Comparison of ENCODE assay signal across 16 cellular contexts in the genomic region with DNA sequence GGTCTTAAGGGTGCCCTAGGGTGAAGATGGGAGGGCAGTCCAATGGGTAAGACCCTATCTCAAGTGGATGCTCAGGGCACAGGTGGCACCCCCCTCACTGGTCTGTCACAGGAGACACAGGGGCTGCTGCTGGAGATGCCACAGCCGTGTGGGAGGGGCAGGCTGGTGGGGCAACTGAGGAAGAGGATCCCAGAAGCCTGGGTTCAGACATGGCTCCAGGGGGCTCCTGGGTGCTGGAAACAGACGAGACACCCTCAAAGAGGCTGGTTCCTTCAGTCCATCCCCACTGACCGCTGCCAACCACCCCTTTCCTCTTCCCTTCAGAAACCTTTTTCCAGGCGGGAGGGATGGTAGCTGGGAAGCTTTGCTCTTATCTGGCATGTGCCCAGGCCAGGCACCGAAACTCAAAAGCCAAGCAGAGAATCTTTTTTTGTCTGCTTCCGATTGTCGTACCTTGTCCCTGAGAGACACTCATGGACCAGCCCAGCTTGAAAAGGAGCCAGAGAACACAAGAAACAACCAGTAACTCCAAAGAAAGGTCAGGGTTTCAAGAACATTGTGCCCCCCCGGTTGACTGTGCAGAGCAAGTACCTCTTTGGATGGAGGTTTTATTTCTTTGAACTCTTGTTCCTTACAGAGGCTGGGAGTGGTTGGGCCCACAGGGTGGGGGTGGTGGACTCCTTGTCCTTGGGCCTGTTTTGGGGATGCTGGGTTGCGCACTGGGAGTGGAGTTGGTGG. TPM values are rescaled to one million over a fixed set of nuclear protein-coding genes. Genes with fewer than 3 reads are reported as not detected.
DNase-seq lines count a peak whose midpoint lies in the region; ATAC-seq and TF ChIP-seq lines count a peak whose summit lies in the region.
"Had no signal": no experiment of that assay in that cellular context is flagged by ENCODE, and none has a peak within 500 bp of the region (broad histone marks: within the 10 kb centered on the region; RNA-seq: fewer than 3 reads in every experiment).

No MANE protein-coding gene starts in this region.

- no peak overlapping the region for H3K4me2 ChIP-seq in trophoblast cell (ENCODE audit: low read length)
- H3K4me2 ChIP-seq: BLaER1 had no signal

- peak overlapping the region; percentile 17 for H2BK5ac ChIP-seq in trophoblast cell (ENCODE audit: low read depth, low read length, poor library complexity)

- H4K91ac ChIP-seq in trophoblast cell (ENCODE audit: low read depth, low read length): peak overlapping the region; percentile 33

- H3K18ac ChIP-seq in trophoblast cell (ENCODE audit: low read length): peak overlapping the region; percentile 65

- H3K79me1 ChIP-seq in trophoblast cell (ENCODE audit: low read length): peaks cover 33% of the 10 kb centered on the region

- H4K12ac ChIP-seq in trophoblast cell (ENCODE audit: low read depth, low read length): no peak overlapping the region

- H3K4me1 Mint-ChIP-seq in stimulated activated memory B cell treated with anti-CD40 and anti-IgM and Interleukin-4, amounts not matched to agents 10 μg/mL and 1 μg/mL and 100 μg/mL, for 72 hours: no peaks in the 10 kb centered on the region
- H3K4me1 Mint-ChIP-seq: CD8-positive, alpha-beta memory T cell had no signal

- peak overlapping the region; percentile 32 for H2BK12ac ChIP-seq in trophoblast cell (ENCODE audit: low read length)

- no peaks in the 10 kb centered on the region for H3K27me3 Mint-ChIP-seq in stimulated activated memory B cell treated with anti-CD40 and anti-IgM and Interleukin-4, amounts not matched to agents 10 μg/mL and 1 μg/mL and 100 μg/mL, for 72 hours

- H3K4me3 ChIP-seq in right atrium auricular region (no peak overlapping the region), trophoblast cell (ENCODE audit: low read depth, low read length) (no peak overlapping the region), vagina (no peak overlapping the region)
- H3K4me3 ChIP-seq: BLaER1 had no signal

- ATAC-seq in Right ventricle myocardium inferior: peak; percentile 14
- no peak for ATAC-seq in HG03280 (IDR thresholded peaks at IDR 0.05; ENCODE audit: unreplicated experiment)
- ATAC-seq in stimulated activated memory B cell treated with anti-CD40 and anti-IgM and Interleukin-4, amounts not matched to agents 10 μg/mL and 1 μg/mL and 100 μg/mL, for 72 hours: no peak

- WGBS in trophoblast cell (ENCODE audit: extremely low coverage, insufficient coverage, insufficient read length): no CpG with 5 or more reads among the region's 9 CpGs

- peak overlapping the region; percentile 20 for H2AK5ac ChIP-seq in trophoblast cell (ENCODE audit: low read length)

- DNase-seq in Right ventricle myocardium inferior (ENCODE audit: missing footprints) (no peak), cardiac septum (ENCODE audit: low spot score) (no peak), right atrium auricular region (ENCODE audit: low spot score) (peak; percentile 62), trophoblast cell (no peak), vagina (ENCODE audit: extremely low spot score in 2 of 2) (no peak), NCI-H2107 (lab: John Stamatoyannopoulos, UW) (no peak)
- DNase-seq: 8988T; CD8-positive, alpha-beta memory T cell; NCI-H146; NCI-H2081 treated with DMSO at 0.1 percent for 48 hours had no signal

- no peak overlapping the region for H3K4ac ChIP-seq in trophoblast cell (ENCODE audit: low read depth, low read length)

- TF ChIP-seq CTCF in right atrium auricular region (IDR thresholded peaks at IDR 0.05) (no peak), vagina (IDR thresholded peaks at IDR 0.05) (no peak)

- no peak overlapping the region for H4K8ac ChIP-seq in trophoblast cell (ENCODE audit: low read depth, low read length)

- no peak overlapping the region for H3K9ac ChIP-seq in trophoblast cell (ENCODE audit: low read length)
- H3K9ac ChIP-seq: BLaER1 had no signal

- intact Hi-C loops in Right ventricle myocardium inferior (cut with DNase I): no loop called here
- intact Hi-C loops in cardiac septum (cut with DNase I): loop anchor here (5.0 kb wide), 1 partner anchor 33 kb away; no protein-coding TSS in a partner anchor
- intact Hi-C loops in vagina (cut with DNase I): no loop called here

- peak overlapping the region; percentile 45 to 54 for H3K27ac ChIP-seq in right atrium auricular region
- no peak overlapping the region for H3K27ac ChIP-seq in trophoblast cell (ENCODE audit: low read depth, low read length)
- peak overlapping the region; percentile 32 for H3K27ac ChIP-seq in vagina
- H3K27ac ChIP-seq: BLaER1, RWPE1 had no signal

- no peaks in the 10 kb centered on the region for H3K36me3 Mint-ChIP-seq in stimulated activated memory B cell treated with anti-CD40 and anti-IgM and Interleukin-4, amounts not matched to agents 10 μg/mL and 1 μg/mL and 100 μg/mL, for 72 hours
- H3K36me3 Mint-ChIP-seq: CD8-positive, alpha-beta memory T cell had no signal

- H3K36me3 ChIP-seq in right atrium auricular region (no peaks in the 10 kb centered on the region), trophoblast cell (ENCODE audit: control insufficient read depth in 1 of 2, insufficient read depth in 2 of 2, low read length in 2 of 2) (no peaks in the 10 kb centered on the region), vagina (no peaks in the 10 kb centered on the region)
- H3K36me3 ChIP-seq: BLaER1 had no signal

- H2BK120ac ChIP-seq in trophoblast cell (ENCODE audit: insufficient read depth, low read length, poor library complexity): no peak overlapping the region

- no peak overlapping the region for H3K27ac Mint-ChIP-seq in stimulated activated memory B cell treated with anti-CD40 and anti-IgM and Interleukin-4, amounts not matched to agents 10 μg/mL and 1 μg/mL and 100 μg/mL, for 72 hours
- H3K27ac Mint-ChIP-seq: H9 had no signal

- H3K14ac ChIP-seq in trophoblast cell (ENCODE audit: low read length): peak overlapping the region; percentile 28

- H3K27me3 ChIP-seq in right atrium auricular region (no peaks in the 10 kb centered on the region), trophoblast cell (ENCODE audit: insufficient read depth, low read length) (no peaks in the 10 kb centered on the region), vagina (no peaks in the 10 kb centered on the region)
- H3K27me3 ChIP-seq: BLaER1 had no signal

- peaks cover 0 to 62% of the 10 kb centered on the region in 2 donors for H3K4me1 ChIP-seq in right atrium auricular region
- peaks cover 41 to 43% of the 10 kb centered on the region in 2 experiments for H3K4me1 ChIP-seq in trophoblast cell (ENCODE audit: control insufficient read depth in 1 of 2, insufficient read depth in 2 of 2, low read length in 2 of 2)
- H3K4me1 ChIP-seq in vagina: peaks cover 71% of the 10 kb centered on the region
- H3K4me1 ChIP-seq: BLaER1 had no signal

- no peak for TF ChIP-seq POLR2A in vagina (IDR thresholded peaks at IDR 0.05)

- H2AFZ ChIP-seq in trophoblast cell (ENCODE audit: insufficient read depth, low read length, poor library complexity): no peak overlapping the region

- no peaks in the 10 kb centered on the region for H3K9me3 ChIP-seq in right atrium auricular region
- peaks cover 1% of the 10 kb centered on the region for H3K9me3 ChIP-seq in trophoblast cell (ENCODE audit: insufficient read depth, low read depth, low read length)
- no peaks in the 10 kb centered on the region for H3K9me3 ChIP-seq in vagina
- H3K9me3 ChIP-seq: BLaER1 had no signal

- no peak overlapping the region for H3K23ac ChIP-seq in trophoblast cell (ENCODE audit: low read length)

- H3K79me2 ChIP-seq in trophoblast cell (ENCODE audit: control insufficient read depth, insufficient read depth, low read length, poor library complexity): no peaks in the 10 kb centered on the region

- no peak overlapping the region for H3K4me3 Mint-ChIP-seq in stimulated activated memory B cell treated with anti-CD40 and anti-IgM and Interleukin-4, amounts not matched to agents 10 μg/mL and 1 μg/mL and 100 μg/mL, for 72 hours
- H3K4me3 Mint-ChIP-seq: CD8-positive, alpha-beta memory T cell; H9 had no signal

- peaks cover 3% of the 10 kb centered on the region for H3K9me3 Mint-ChIP-seq in stimulated activated memory B cell treated with anti-CD40 and anti-IgM and Interleukin-4, amounts not matched to agents 10 μg/mL and 1 μg/mL and 100 μg/mL, for 72 hours
- H3K9me3 Mint-ChIP-seq: CD8-positive, alpha-beta memory T cell; H9 had no signal

RNA-seq across cellular contexts. Expression of a gene that starts 28.5 kb away (rescaled TPM):
- total RNA-seq in Right ventricle myocardium inferior (6.6 TPM), cardiac septum (0.51 TPM), right atrium auricular region (1 to 10 TPM; 1.8 to 4.9 TPM), vagina (5.6 TPM)
- polyA plus RNA-seq in trophoblast cell (2013): 0.34 and 0.37 TPM in 2 replicates
- total RNA-seq: CD8-positive, alpha-beta memory T cell; HT1080 had no signal
- polyA plus RNA-seq: CD8-positive, alpha-beta memory T cell had no signal

RNA-seq across cellular contexts. Expression of a gene that starts 54.5 kb away (rescaled TPM):
- 18.1 TPM for total RNA-seq in Right ventricle myocardium inferior
- 26.9 TPM for total RNA-seq in cardiac septum
- total RNA-seq in right atrium auricular region: 10 to 100 TPM in 1 of 2 donors, 1 to 10 TPM in 1; 9.7 to 13.7 TPM
- 6.5 TPM in 2 replicates for polyA plus RNA-seq in trophoblast cell (2013)
- total RNA-seq in vagina: 82.3 TPM
- polyA plus RNA-seq: CD8-positive, alpha-beta memory T cell had no signal
